ENCODE assay signal across 12 cellular contexts in the genomic region with DNA sequence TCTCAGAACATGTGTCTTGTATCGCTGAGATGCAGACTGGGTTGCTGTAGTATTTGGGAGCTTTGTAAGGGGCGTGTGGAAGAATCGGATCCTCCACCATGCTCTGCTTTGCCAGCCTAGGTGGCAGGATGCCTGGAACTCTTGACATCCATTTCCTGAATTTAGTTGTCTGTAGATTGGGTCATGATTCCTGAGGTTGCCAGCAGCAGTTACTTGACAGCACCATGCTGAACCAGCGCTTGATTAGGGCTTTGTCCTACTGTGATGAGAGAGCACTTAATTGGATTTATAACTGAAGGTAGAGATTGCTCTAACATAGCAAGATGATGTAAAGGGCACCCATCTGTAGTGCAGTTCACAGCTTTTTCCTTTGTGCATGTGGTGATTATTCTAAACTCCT.
A peak's percentile ranks its signal among the peaks of the same experiment; 100 is the strongest.
DNase-seq lines count a peak whose midpoint lies in the region; ATAC-seq, FAIRE-seq and TF ChIP-seq lines count a peak whose summit lies in the region.
"Had no signal": no experiment of that assay in that cellular context is flagged by ENCODE, and none has a peak within 500 bp of the region (broad histone marks: within the 10 kb centered on the region; RNA-seq: fewer than 3 reads in every experiment).

No MANE protein-coding gene starts in this region.

- dilution Hi-C loops in endothelial cell of umbilical vein (cut with MboI; ENCODE audit: extremely low pct_ligation_motif_present, low sequenced_read_pairs) = no loop called here

- no peaks in the 10 kb centered on the region for H3K9me1 ChIP-seq in endothelial cell of umbilical vein (replicated peaks; ENCODE audit: control insufficient read depth, extremely low read depth, insufficient read depth, low read length)

- H3K4me1 ChIP-seq in HEK293 (ENCODE audit: control insufficient read depth, insufficient read depth, low read length) (no peaks in the 10 kb centered on the region), endothelial cell of umbilical vein (ENCODE audit: control insufficient read depth, extremely low read depth, insufficient read depth, low read length) (peaks cover 4% of the 10 kb centered on the region)
- H3K4me1 ChIP-seq: colonic mucosa had no signal

- no peaks in the 10 kb centered on the region for H3K9me3 Mint-ChIP-seq in stimulated activated effector memory CD8-positive, alpha-beta T cell treated with anti-CD3 and anti-CD28 coated beads, Interleukin-12 subunit alpha, Interleukin-12 subunit beta, amount 100 ng/mL, for 72 hours
- H3K9me3 Mint-ChIP-seq: activated CD4-positive, alpha-beta T cell treated with anti-CD3 and anti-CD28 coated beads, Interleukin-2, amount 10 ng/mL, durations not matched to agents 24 days and 14 days had no signal

- no peaks in the 10 kb centered on the region for H3K27me3 ChIP-seq in endothelial cell of umbilical vein (ENCODE audit: control insufficient read depth in 2 of 2, insufficient read depth in 2 of 2, low read length in 2 of 2)
- H3K27me3 ChIP-seq: colonic mucosa, sigmoid colon, SJSA1 had no signal

- intact Hi-C loops in endothelial cell of umbilical vein (cut with micrococcal nuclease) = loop anchor here (1.0 to 5.0 kb wide), 7 partner anchors 83 to 367 kb away; a partner anchor contains a TSS

- DNase-seq in NCI-H524 (lab: John Stamatoyannopoulos, UW) (peak; percentile 64 to 87), endothelial cell of umbilical vein (ENCODE audit: low read depth, low spot score) (peak; percentile 18), retina (peak; percentile 18), MV-4-11 (lab: John Stamatoyannopoulos, UW) (no peak)
- no peak for DNase-seq in stimulated activated effector memory CD8-positive, alpha-beta T cell treated with anti-CD3 and anti-CD28 coated beads, Interleukin-12 subunit alpha, Interleukin-12 subunit beta, amount 100 ng/mL, for 72 hours (ENCODE audit: low spot score in 2 of 2)
- no peak for DNase-seq in activated effector memory CD4-positive, alpha-beta T cell treated with Interleukin-2 at 50 U/mL for 16 hours

- ATAC-seq in stimulated activated effector memory CD8-positive, alpha-beta T cell treated with anti-CD3 and anti-CD28 coated beads, Interleukin-12 subunit alpha, Interleukin-12 subunit beta, amount 100 ng/mL, for 72 hours = no peak

- TF ChIP-seq POLR2A in endothelial cell of umbilical vein (IDR thresholded peaks at IDR 0.05; ENCODE audit: low read depth, low read length) = no peak

- H3K4me2 ChIP-seq in endothelial cell of umbilical vein (ENCODE audit: insufficient read depth, low read length) = no peak overlapping the region

- CTCF ChIA-PET in HEK293 (lab: Yijun Ruan, JAX) = interaction anchor here (0.6 to 7.0 kb wide), 73 partner anchors 9 to 451 kb away, joined by 3 to 50 read pairs (median 6); a partner anchor contains a TSS
- CTCF ChIA-PET in endothelial cell of umbilical vein (lab: Charles Lee) = interaction anchor here (0.6 to 5.8 kb wide), 81 partner anchors 9 to 576 kb away, joined by 3 to 68 read pairs (median 5); a partner anchor contains a TSS

- no peaks in the 10 kb centered on the region for H3K79me2 ChIP-seq in endothelial cell of umbilical vein (ENCODE audit: control insufficient read depth, insufficient read depth, low read length)

- H3K9me3 ChIP-seq in HEK293 (ENCODE audit: control insufficient read depth, insufficient read depth, low read depth, low read length) (no peaks in the 10 kb centered on the region), endothelial cell of umbilical vein (replicated peaks; ENCODE audit: control insufficient read depth, insufficient read depth, low read length) (no peaks in the 10 kb centered on the region)
- H3K9me3 ChIP-seq: colonic mucosa, sigmoid colon, SJSA1, thoracic aorta had no signal

- H3K4me3 ChIP-seq in HEK293 (ENCODE audit: low read depth, low read length) (no peak overlapping the region), endothelial cell of umbilical vein (replicated peaks in 1 of 3; ENCODE audit: insufficient read depth in 1 of 3, low read depth in 1 of 3, low read length in 3 of 3) (no peak overlapping the region)
- H3K4me3 ChIP-seq: colonic mucosa, sigmoid colon, SJSA1, thoracic aorta had no signal

- peaks cover 6% of the 10 kb centered on the region for H3K4me1 Mint-ChIP-seq in stimulated activated effector memory CD8-positive, alpha-beta T cell treated with anti-CD3 and anti-CD28 coated beads, Interleukin-12 subunit alpha, Interleukin-12 subunit beta, amount 100 ng/mL, for 72 hours

- no peak overlapping the region for H3K9ac ChIP-seq in endothelial cell of umbilical vein (replicated peaks; ENCODE audit: extremely low read depth, insufficient read depth, low read length)

- H3K36me3 ChIP-seq in HEK293 (ENCODE audit: control insufficient read depth in 2 of 2, insufficient read depth in 1 of 2, low read length in 2 of 2) = peaks cover 24 to 66% of the 10 kb centered on the region in 2 experiments
- peaks cover 3 to 13% of the 10 kb centered on the region in 2 experiments for H3K36me3 ChIP-seq in endothelial cell of umbilical vein (ENCODE audit: control insufficient read depth in 2 of 2, extremely low read depth in 1 of 2, insufficient read depth in 2 of 2, low read length in 2 of 2)
- H3K36me3 ChIP-seq: colonic mucosa had no signal

- no peak for TF ChIP-seq CTCF in HEK293 (tag by site-specific recombination; IDR thresholded peaks at IDR 0.05)
- no peak for TF ChIP-seq CTCF in endothelial cell of umbilical vein (IDR thresholded peaks at IDR 0.05; ENCODE audit: extremely low read depth in 1 of 2, insufficient read depth in 1 of 2, low read depth in 1 of 2, low read length in 2 of 2)

- H3K4me3 Mint-ChIP-seq in stimulated activated effector memory CD8-positive, alpha-beta T cell treated with anti-CD3 and anti-CD28 coated beads, Interleukin-12 subunit alpha, Interleukin-12 subunit beta, amount 100 ng/mL, for 72 hours = no peak overlapping the region
- H3K4me3 Mint-ChIP-seq: activated CD4-positive, alpha-beta T cell treated with anti-CD3 and anti-CD28 coated beads, Interleukin-2, amount 10 ng/mL, durations not matched to agents 24 days and 14 days had no signal

- H4K20me1 ChIP-seq in endothelial cell of umbilical vein (replicated peaks; ENCODE audit: control insufficient read depth, extremely low read depth, insufficient read depth, low read length) = no peaks in the 10 kb centered on the region

- POLR2A ChIA-PET in HEK293 (lab: Yijun Ruan, JAX) (interaction anchor here (1.0 kb wide), 1 partner anchor 183 kb away, joined by 4 read pairs; no protein-coding TSS in a partner anchor), endothelial cell of umbilical vein (lab: Charles Lee) (no interaction called here)

- no TSS peak for BruUV-seq in endothelial cell of umbilical vein (replicated peaks; lab: Mats Ljungman, UMichigan)

- H3K27ac ChIP-seq in HEK293 (ENCODE audit: extremely low read depth, low read depth, low read length) = no peak overlapping the region
- H3K27ac ChIP-seq in endothelial cell of umbilical vein (ENCODE audit: insufficient read depth, low read depth, low read length) = no peak overlapping the region
- H3K27ac ChIP-seq: colonic mucosa, sigmoid colon, SJSA1, thoracic aorta had no signal

- FAIRE-seq in endothelial cell of umbilical vein (lab: Jason Lieb, UNC) = peak; percentile 40

- H3K27ac Mint-ChIP-seq in stimulated activated effector memory CD8-positive, alpha-beta T cell treated with anti-CD3 and anti-CD28 coated beads, Interleukin-12 subunit alpha, Interleukin-12 subunit beta, amount 100 ng/mL, for 72 hours = no peak overlapping the region
- H3K27ac Mint-ChIP-seq: activated CD4-positive, alpha-beta T cell treated with anti-CD3 and anti-CD28 coated beads, Interleukin-2, amount 10 ng/mL, durations not matched to agents 24 days and 14 days had no signal

- no peak overlapping the region for H2AFZ ChIP-seq in endothelial cell of umbilical vein (ENCODE audit: low read depth, low read length)

- peaks cover 37% of the 10 kb centered on the region for H3K36me3 Mint-ChIP-seq in stimulated activated effector memory CD8-positive, alpha-beta T cell treated with anti-CD3 and anti-CD28 coated beads, Interleukin-12 subunit alpha, Interleukin-12 subunit beta, amount 100 ng/mL, for 72 hours

TF ChIP-seq in HEK293, 187 proteins besides CTCF, POLR2A, EP300 and RAD21:
- TF ChIP-seq ZNF366 (tag by site-specific recombination; conservative IDR thresholded peaks at IDR 0.05) = no peak
- peak; percentile 51 for TF ChIP-seq ZIC2 (tag by site-specific recombination; IDR thresholded peaks at IDR 0.05)

TF ChIP-seq in endothelial cell of umbilical vein, 7 proteins besides CTCF, POLR2A, EP300 and RAD21:
- TF ChIP-seq POLR2AphosphoS5 (IDR thresholded peaks at IDR 0.05; ENCODE audit: insufficient read depth, low read depth, low read length) (no peak), FOS (IDR thresholded peaks at IDR 0.05; ENCODE audit: borderline replicate concordance, insufficient read depth, low read length) (no peak), EZH2 (IDR thresholded peaks at IDR 0.05; ENCODE audit: borderline replicate concordance, low read depth, low read length, severe bottlenecking) (no peak), MYC (IDR thresholded peaks at IDR 0.05; ENCODE audit: low read depth, low read length) (no peak), JUN (IDR thresholded peaks at IDR 0.05; ENCODE audit: borderline replicate concordance, insufficient read depth, insufficient read length, low read depth) (no peak), GATA2 (IDR thresholded peaks at IDR 0.05; ENCODE audit: insufficient read depth, insufficient read length, low read depth, low read length) (no peak)
- TF ChIP-seq, protein P1, sequence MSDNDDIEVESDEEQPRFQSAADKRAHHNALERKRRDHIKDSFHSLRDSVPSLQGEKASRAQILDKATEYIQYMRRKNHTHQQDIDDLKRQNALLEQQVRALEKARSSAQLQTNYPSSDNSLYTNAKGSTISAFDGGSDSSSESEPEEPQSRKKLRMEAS (IDR thresholded peaks at IDR 0.05; ENCODE audit: insufficient read depth, insufficient read length) = no peak

Comparison
In these comparisons a context has a peak if more than half of its experiments do, and no peak if none do; other contexts are left out.
1. DNase-seq: peak in NCI-H524 (2 of 2), endothelial cell of umbilical vein (single experiment) and retina (single experiment); none in MV-4-11 (single experiment), stimulated activated effector memory CD8-positive, alpha-beta T cell treated with anti-CD3 and anti-CD28 coated beads, Interleukin-12 subunit alpha, Interleukin-12 subunit beta, amount 100 ng/mL, for 72 hours (0 of 2) and activated effector memory CD4-positive, alpha-beta T cell treated with Interleukin-2 at 50 U/mL for 16 hours (single experiment).